In genomic region chr1:31181515-31182343, GRCh38 we compare ENCODE assay signal across 8 cellular contexts. TPM values are rescaled to one million over a fixed set of nuclear protein-coding genes. Genes with fewer than 3 reads are reported as not detected.
DNase-seq lines count a peak whose midpoint lies in the region; ATAC-seq and TF ChIP-seq lines count a peak whose summit lies in the region.

No MANE protein-coding gene starts in this region.

- H3K27me3 Mint-ChIP-seq in activated T-cell treated with anti-CD3 and anti-CD28 coated beads, Interleukin-2, amount 50 U/mL, for 4 hours (ENCODE audit: low read depth), result peaks cover 55% of the 10 kb centered on the region

- TF ChIP-seq POLR2A in vagina (IDR thresholded peaks at IDR 0.05), result no peak

- no peaks in the 10 kb centered on the region for H3K36me3 ChIP-seq in vagina

- DNase-seq in DMS 273 (lab: John Stamatoyannopoulos, UW; ENCODE audit: unreplicated experiment) (peak; percentile 75), DMS 273 treated with DMSO at 0.1 percent for 48 hours (lab: John Stamatoyannopoulos, UW) (no peak), NCI-H2196 treated with DMSO at 0.1 percent for 48 hours (lab: John Stamatoyannopoulos, UW; ENCODE audit: unreplicated experiment) (peak; percentile 53), foreskin keratinocyte (no peak), nucleus accumbens (lab: John Stamatoyannopoulos, UW) (peak in 38 of 56 donors; percentile 3 to 82 (median 32)), vagina (ENCODE audit: extremely low spot score in 2 of 2) (no peak)
- DNase-seq in activated T-cell treated with anti-CD3 and anti-CD28 coated beads, Interleukin-2, amount 50 U/mL, for 4 hours, result peak; percentile 18

- H3K4me3 ChIP-seq in vagina, result peak overlapping the region in 1 of 2 donors; percentile 18

- TF ChIP-seq CTCF in foreskin keratinocyte (conservative IDR thresholded peaks at IDR 0.05), result peak; percentile 79
- peak; percentile 7 to 27 (median 25) for TF ChIP-seq CTCF in vagina (IDR thresholded peaks at IDR 0.05)

- H3K4me3 Mint-ChIP-seq in activated T-cell treated with anti-CD3 and anti-CD28 coated beads, Interleukin-2, amount 50 U/mL, for 4 hours, result no peak overlapping the region

- no peak overlapping the region for H3K27ac ChIP-seq in foreskin keratinocyte
- no peak overlapping the region for H3K27ac ChIP-seq in vagina

- H3K9me3 ChIP-seq in vagina, result no peaks in the 10 kb centered on the region

- peaks cover 6% of the 10 kb centered on the region for H3K4me1 Mint-ChIP-seq in activated T-cell treated with anti-CD3 and anti-CD28 coated beads, Interleukin-2, amount 50 U/mL, for 4 hours (ENCODE audit: low read depth)

- H3K27me3 ChIP-seq in foreskin keratinocyte (peaks cover 7% of the 10 kb centered on the region), vagina (no peaks in the 10 kb centered on the region)

- H3K4me1 ChIP-seq in foreskin keratinocyte (no peaks in the 10 kb centered on the region), vagina (peaks cover 11% of the 10 kb centered on the region)

- H3K36me3 Mint-ChIP-seq in activated T-cell treated with anti-CD3 and anti-CD28 coated beads, Interleukin-2, amount 50 U/mL, for 4 hours (ENCODE audit: insufficient read depth), result no peaks in the 10 kb centered on the region

- intact Hi-C loops in vagina (cut with DNase I), result loop anchor here (10.0 kb wide), 1 partner anchor 243 kb away; no protein-coding TSS in a partner anchor

- no peaks in the 10 kb centered on the region for H3K9me3 Mint-ChIP-seq in activated T-cell treated with anti-CD3 and anti-CD28 coated beads, Interleukin-2, amount 50 U/mL, for 4 hours

- ATAC-seq in activated T-cell treated with anti-CD3 and anti-CD28 coated beads, Interleukin-2, amount 50 U/mL, for 4 hours, result peak; percentile 69 to 71
- peak; percentile 35 for ATAC-seq in foreskin keratinocyte
- ATAC-seq in GM18907 (IDR thresholded peaks at IDR 0.05; ENCODE audit: unreplicated experiment), result no peak

RNA-seq across cellular contexts. Expression of gene NKAIN1, which starts 58.0 kb away (rescaled TPM):
- total RNA-seq in activated T-cell treated with anti-CD3 and anti-CD28 coated beads, Interleukin-2, amount 50 U/mL, for 4 hours, result under 1 TPM in 1 of 3 donors, not detected in 2; 0.15 TPM
- not detected in 2 replicates for total RNA-seq in foreskin keratinocyte
- not detected in 2 replicates for polyA plus RNA-seq in foreskin keratinocyte
- not detected for total RNA-seq in vagina

Comparison
In these comparisons a context has a peak if more than half of its experiments do, and no peak if none do; other contexts are left out.
1. DNase-seq: peak in DMS 273 (single experiment), NCI-H2196 treated with DMSO at 0.1 percent for 48 hours (single experiment), activated T-cell treated with anti-CD3 and anti-CD28 coated beads, Interleukin-2, amount 50 U/mL, for 4 hours (single experiment) and nucleus accumbens (38 of 56); none in DMS 273 treated with DMSO at 0.1 percent for 48 hours (single experiment), foreskin keratinocyte (0 of 2) and vagina (0 of 2).